1 cellular context compared by ENCODE assay signal in the genomic region with DNA sequence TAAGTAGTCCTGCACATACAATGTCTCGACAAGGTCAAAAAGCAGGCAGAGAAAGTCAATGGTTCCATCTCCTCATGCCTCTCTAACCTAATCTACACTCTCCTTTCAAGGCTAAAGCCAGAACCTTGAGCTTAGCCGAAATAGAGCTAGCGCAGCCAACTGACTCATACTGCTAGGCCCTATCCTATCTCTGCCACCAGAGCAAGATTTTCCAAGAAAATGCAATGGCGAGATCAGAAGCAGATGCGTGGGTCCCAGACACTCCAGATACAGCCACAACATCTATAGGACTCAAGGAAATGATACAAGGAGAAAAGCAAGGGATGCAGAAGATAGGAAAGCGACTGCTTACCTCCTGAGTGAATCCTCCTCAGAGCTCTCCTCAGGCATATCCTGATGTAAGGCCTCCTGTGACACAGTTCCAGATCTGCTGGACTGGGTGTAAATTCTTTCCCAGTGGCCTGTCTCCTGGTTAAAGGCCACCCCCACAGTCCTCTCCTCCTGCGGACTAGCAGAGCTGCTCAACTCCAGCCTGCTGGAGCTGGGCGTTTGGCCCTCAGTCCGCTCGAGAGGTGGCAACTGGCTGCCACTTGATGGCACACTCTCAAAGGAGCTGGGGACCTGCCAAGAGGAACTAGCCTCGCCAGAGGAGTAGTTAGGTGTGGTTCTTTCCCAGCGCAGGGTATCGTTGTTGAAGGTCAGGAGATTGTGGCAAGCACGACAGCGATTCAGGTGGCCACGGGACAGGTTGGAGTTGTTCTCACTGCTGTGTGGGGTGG.
TF ChIP-seq lines count a peak whose summit lies in the region.

No MANE protein-coding gene starts in this region.

TF ChIP-seq in K562, 482 proteins besides CTCF, POLR2A, EP300 and RAD21 (continued from another document and continues in another):
- TF ChIP-seq YY1 (IDR thresholded peaks at IDR 0.05; ENCODE audit: borderline replicate concordance in 1 of 3, control insufficient read depth in 1 of 3, extremely low read depth in 1 of 3, insufficient read depth in 3 of 3, insufficient read length in 1 of 3, insufficient replicate concordance in 2 of 3, low read depth in 1 of 3, low read length in 2 of 3) (peak in 1 of 3 experiments; percentile 24), LARP7 (IDR thresholded peaks at IDR 0.05) (no peak), NONO (IDR thresholded peaks at IDR 0.05; ENCODE audit: low read depth in 2 of 2, low read length in 1 of 2) (no peak), FOS (IDR thresholded peaks at IDR 0.05; ENCODE audit: extremely low read depth, insufficient read length) (no peak), CEBPG (CRISPR knock-in tag; IDR thresholded peaks at IDR 0.05) (no peak; the same call in 1 of the 2 replicates), CEBPG (tag; conservative IDR thresholded peaks at IDR 0.05 in 1 of 2, IDR thresholded peaks at IDR 0.05 in 1 of 2) (no peak), BRF1 (IDR thresholded peaks at IDR 0.05; ENCODE audit: borderline replicate concordance, extremely low read depth, insufficient read length) (no peak), FOXK2 (conservative IDR thresholded peaks at IDR 0.05 in 1 of 2, IDR thresholded peaks at IDR 0.05 in 1 of 2; ENCODE audit: low read depth in 2 of 2) (peak in 1 of 2 experiments; percentile 21; a peak in 1 of 4 replicates), ZNF507 (tag; conservative IDR thresholded peaks at IDR 0.05) (no peak), ZNF408 (CRISPR knock-in tag; IDR thresholded peaks at IDR 0.05; ENCODE audit: low read depth) (no peak), SAFB2 (IDR thresholded peaks at IDR 0.05; ENCODE audit: borderline replicate concordance, low read depth, low read length, severe bottlenecking) (no peak), SIRT6 (IDR thresholded peaks at IDR 0.05; ENCODE audit: low read depth, low read length) (no peak), SRSF7 (optimal IDR thresholded peaks at IDR 0.05; ENCODE audit: low read depth, low read length) (no peak), ETV5 (CRISPR knock-in tag; IDR thresholded peaks at IDR 0.05; ENCODE audit: low read depth) (peak; percentile 46; the same call in 1 of the 2 replicates), ERF (CRISPR knock-in tag; IDR thresholded peaks at IDR 0.05) (no peak), ZNF239 (CRISPR knock-in tag; IDR thresholded peaks at IDR 0.05) (no peak), ZC3H8 (IDR thresholded peaks at IDR 0.05) (no peak), CBFA2T3 (IDR thresholded peaks at IDR 0.05) (peak; percentile 97), FOSL1 (tag; conservative IDR thresholded peaks at IDR 0.05) (peak; percentile 93), RAD51 (IDR thresholded peaks at IDR 0.05; ENCODE audit: borderline replicate concordance, low read depth) (no peak), SRSF3 (IDR thresholded peaks at IDR 0.05; ENCODE audit: insufficient read depth, low read length) (no peak), BCL6 (CRISPR knock-in tag; IDR thresholded peaks at IDR 0.05) (no peak), NFIC (IDR thresholded peaks at IDR 0.05) (peak; percentile 73), ZNF589 (CRISPR knock-in tag; IDR thresholded peaks at IDR 0.05; ENCODE audit: low read depth) (peak; percentile 68; the same call in 1 of the 2 replicates), ZNF217 (CRISPR knock-in tag; IDR thresholded peaks at IDR 0.05) (no peak), ZNF431 (CRISPR knock-in tag; IDR thresholded peaks at IDR 0.05) (no peak), PYGO2 (tag; IDR thresholded peaks at IDR 0.05) (no peak), FIP1L1 (IDR thresholded peaks at IDR 0.05; ENCODE audit: low read depth, low read length, poor library complexity, severe bottlenecking) (no peak), ZSCAN29 (IDR thresholded peaks at IDR 0.05) (no peak), DPF2 (IDR thresholded peaks at IDR 0.05) (peak; percentile 95), NBN (IDR thresholded peaks at IDR 0.05; ENCODE audit: low read depth) (0 out of 2 replicates have a peak, but pooled peaks have one; percentile 11), MTA3 (IDR thresholded peaks at IDR 0.05; ENCODE audit: borderline replicate concordance) (peak; percentile 62; the same call in 1 of the 2 replicates), RFX1 (IDR thresholded peaks at IDR 0.05) (no peak)
- TF ChIP-seq, protein P1, sequence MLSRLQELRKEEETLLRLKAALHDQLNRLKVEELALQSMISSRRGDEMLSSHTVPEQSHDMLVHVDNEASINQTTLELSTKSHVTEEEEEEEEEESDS (CRISPR knock-in tag; IDR thresholded peaks at IDR 0.05), result no peak
- TF ChIP-seq, protein P2, sequence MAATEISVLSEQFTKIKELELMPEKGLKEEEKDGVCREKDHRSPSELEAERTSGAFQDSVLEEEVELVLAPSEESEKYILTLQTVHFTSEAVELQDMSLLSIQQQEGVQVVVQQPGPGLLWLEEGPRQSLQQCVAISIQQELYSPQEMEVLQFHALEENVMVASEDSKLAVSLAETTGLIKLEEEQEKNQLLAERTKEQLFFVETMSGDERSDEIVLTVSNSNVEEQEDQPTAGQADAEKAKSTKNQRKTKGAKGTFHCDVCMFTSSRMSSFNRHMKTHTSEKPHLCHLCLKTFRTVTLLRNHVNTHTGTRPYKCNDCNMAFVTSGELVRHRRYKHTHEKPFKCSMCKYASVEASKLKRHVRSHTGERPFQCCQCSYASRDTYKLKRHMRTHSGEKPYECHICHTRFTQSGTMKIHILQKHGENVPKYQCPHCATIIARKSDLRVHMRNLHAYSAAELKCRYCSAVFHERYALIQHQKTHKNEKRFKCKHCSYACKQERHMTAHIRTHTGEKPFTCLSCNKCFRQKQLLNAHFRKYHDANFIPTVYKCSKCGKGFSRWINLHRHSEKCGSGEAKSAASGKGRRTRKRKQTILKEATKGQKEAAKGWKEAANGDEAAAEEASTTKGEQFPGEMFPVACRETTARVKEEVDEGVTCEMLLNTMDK (IDR thresholded peaks at IDR 0.05; ENCODE audit: borderline replicate concordance, insufficient read depth, low read depth, low read length, poor library complexity, severe bottlenecking), result no peak
- TF ChIP-seq, protein P3, sequence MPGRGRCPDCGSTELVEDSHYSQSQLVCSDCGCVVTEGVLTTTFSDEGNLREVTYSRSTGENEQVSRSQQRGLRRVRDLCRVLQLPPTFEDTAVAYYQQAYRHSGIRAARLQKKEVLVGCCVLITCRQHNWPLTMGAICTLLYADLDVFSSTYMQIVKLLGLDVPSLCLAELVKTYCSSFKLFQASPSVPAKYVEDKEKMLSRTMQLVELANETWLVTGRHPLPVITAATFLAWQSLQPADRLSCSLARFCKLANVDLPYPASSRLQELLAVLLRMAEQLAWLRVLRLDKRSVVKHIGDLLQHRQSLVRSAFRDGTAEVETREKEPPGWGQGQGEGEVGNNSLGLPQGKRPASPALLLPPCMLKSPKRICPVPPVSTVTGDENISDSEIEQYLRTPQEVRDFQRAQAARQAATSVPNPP (IDR thresholded peaks at IDR 0.05; ENCODE audit: borderline replicate concordance, insufficient read depth, insufficient read length), result no peak
- TF ChIP-seq, protein P4, sequence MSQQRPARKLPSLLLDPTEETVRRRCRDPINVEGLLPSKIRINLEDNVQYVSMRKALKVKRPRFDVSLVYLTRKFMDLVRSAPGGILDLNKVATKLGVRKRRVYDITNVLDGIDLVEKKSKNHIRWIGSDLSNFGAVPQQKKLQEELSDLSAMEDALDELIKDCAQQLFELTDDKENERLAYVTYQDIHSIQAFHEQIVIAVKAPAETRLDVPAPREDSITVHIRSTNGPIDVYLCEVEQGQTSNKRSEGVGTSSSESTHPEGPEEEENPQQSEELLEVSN (IDR thresholded peaks at IDR 0.05; ENCODE audit: borderline replicate concordance in 1 of 2, extremely low read depth in 1 of 2, insufficient read depth in 1 of 2, insufficient read length in 1 of 2, low read depth in 1 of 2, low read length in 1 of 2, poor library complexity in 1 of 2, severe bottlenecking in 1 of 2), result no peak
- TF ChIP-seq, protein P5, sequence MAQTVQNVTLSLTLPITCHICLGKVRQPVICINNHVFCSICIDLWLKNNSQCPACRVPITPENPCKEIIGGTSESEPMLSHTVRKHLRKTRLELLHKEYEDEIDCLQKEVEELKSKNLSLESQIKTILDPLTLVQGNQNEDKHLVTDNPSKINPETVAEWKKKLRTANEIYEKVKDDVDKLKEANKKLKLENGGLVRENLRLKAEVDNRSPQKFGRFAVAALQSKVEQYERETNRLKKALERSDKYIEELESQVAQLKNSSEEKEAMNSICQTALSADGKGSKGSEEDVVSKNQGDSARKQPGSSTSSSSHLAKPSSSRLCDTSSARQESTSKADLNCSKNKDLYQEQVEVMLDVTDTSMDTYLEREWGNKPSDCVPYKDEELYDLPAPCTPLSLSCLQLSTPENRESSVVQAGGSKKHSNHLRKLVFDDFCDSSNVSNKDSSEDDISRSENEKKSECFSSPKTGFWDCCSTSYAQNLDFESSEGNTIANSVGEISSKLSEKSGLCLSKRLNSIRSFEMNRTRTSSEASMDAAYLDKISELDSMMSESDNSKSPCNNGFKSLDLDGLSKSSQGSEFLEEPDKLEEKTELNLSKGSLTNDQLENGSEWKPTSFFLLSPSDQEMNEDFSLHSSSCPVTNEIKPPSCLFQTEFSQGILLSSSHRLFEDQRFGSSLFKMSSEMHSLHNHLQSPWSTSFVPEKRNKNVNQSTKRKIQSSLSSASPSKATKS (CRISPR knock-in tag; IDR thresholded peaks at IDR 0.05), result no peak
- TF ChIP-seq, protein P6, sequence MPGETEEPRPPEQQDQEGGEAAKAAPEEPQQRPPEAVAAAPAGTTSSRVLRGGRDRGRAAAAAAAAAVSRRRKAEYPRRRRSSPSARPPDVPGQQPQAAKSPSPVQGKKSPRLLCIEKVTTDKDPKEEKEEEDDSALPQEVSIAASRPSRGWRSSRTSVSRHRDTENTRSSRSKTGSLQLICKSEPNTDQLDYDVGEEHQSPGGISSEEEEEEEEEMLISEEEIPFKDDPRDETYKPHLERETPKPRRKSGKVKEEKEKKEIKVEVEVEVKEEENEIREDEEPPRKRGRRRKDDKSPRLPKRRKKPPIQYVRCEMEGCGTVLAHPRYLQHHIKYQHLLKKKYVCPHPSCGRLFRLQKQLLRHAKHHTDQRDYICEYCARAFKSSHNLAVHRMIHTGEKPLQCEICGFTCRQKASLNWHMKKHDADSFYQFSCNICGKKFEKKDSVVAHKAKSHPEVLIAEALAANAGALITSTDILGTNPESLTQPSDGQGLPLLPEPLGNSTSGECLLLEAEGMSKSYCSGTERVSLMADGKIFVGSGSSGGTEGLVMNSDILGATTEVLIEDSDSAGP (CRISPR knock-in tag; IDR thresholded peaks at IDR 0.05), result no peak
- TF ChIP-seq, protein P7, sequence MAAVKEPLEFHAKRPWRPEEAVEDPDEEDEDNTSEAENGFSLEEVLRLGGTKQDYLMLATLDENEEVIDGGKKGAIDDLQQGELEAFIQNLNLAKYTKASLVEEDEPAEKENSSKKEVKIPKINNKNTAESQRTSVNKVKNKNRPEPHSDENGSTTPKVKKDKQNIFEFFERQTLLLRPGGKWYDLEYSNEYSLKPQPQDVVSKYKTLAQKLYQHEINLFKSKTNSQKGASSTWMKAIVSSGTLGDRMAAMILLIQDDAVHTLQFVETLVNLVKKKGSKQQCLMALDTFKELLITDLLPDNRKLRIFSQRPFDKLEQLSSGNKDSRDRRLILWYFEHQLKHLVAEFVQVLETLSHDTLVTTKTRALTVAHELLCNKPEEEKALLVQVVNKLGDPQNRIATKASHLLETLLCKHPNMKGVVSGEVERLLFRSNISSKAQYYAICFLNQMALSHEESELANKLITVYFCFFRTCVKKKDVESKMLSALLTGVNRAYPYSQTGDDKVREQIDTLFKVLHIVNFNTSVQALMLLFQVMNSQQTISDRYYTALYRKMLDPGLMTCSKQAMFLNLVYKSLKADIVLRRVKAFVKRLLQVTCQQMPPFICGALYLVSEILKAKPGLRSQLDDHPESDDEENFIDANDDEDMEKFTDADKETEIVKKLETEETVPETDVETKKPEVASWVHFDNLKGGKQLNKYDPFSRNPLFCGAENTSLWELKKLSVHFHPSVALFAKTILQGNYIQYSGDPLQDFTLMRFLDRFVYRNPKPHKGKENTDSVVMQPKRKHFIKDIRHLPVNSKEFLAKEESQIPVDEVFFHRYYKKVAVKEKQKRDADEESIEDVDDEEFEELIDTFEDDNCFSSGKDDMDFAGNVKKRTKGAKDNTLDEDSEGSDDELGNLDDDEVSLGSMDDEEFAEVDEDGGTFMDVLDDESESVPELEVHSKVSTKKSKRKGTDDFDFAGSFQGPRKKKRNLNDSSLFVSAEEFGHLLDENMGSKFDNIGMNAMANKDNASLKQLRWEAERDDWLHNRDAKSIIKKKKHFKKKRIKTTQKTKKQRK (IDR thresholded peaks at IDR 0.05; ENCODE audit: borderline replicate concordance, low read depth, low read length), result no peak
- TF ChIP-seq, protein P8, sequence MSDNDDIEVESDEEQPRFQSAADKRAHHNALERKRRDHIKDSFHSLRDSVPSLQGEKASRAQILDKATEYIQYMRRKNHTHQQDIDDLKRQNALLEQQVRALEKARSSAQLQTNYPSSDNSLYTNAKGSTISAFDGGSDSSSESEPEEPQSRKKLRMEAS (CRISPR knock-in tag; IDR thresholded peaks at IDR 0.05), result no peak
- TF ChIP-seq, protein P9, sequence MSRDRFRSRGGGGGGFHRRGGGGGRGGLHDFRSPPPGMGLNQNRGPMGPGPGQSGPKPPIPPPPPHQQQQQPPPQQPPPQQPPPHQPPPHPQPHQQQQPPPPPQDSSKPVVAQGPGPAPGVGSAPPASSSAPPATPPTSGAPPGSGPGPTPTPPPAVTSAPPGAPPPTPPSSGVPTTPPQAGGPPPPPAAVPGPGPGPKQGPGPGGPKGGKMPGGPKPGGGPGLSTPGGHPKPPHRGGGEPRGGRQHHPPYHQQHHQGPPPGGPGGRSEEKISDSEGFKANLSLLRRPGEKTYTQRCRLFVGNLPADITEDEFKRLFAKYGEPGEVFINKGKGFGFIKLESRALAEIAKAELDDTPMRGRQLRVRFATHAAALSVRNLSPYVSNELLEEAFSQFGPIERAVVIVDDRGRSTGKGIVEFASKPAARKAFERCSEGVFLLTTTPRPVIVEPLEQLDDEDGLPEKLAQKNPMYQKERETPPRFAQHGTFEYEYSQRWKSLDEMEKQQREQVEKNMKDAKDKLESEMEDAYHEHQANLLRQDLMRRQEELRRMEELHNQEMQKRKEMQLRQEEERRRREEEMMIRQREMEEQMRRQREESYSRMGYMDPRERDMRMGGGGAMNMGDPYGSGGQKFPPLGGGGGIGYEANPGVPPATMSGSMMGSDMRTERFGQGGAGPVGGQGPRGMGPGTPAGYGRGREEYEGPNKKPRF (IDR thresholded peaks at IDR 0.05; ENCODE audit: low read depth, low read length), result no peak
- TF ChIP-seq, protein P10, sequence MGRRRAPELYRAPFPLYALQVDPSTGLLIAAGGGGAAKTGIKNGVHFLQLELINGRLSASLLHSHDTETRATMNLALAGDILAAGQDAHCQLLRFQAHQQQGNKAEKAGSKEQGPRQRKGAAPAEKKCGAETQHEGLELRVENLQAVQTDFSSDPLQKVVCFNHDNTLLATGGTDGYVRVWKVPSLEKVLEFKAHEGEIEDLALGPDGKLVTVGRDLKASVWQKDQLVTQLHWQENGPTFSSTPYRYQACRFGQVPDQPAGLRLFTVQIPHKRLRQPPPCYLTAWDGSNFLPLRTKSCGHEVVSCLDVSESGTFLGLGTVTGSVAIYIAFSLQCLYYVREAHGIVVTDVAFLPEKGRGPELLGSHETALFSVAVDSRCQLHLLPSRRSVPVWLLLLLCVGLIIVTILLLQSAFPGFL (CRISPR knock-in tag; IDR thresholded peaks at IDR 0.05), result no peak
- TF ChIP-seq, protein P11, sequence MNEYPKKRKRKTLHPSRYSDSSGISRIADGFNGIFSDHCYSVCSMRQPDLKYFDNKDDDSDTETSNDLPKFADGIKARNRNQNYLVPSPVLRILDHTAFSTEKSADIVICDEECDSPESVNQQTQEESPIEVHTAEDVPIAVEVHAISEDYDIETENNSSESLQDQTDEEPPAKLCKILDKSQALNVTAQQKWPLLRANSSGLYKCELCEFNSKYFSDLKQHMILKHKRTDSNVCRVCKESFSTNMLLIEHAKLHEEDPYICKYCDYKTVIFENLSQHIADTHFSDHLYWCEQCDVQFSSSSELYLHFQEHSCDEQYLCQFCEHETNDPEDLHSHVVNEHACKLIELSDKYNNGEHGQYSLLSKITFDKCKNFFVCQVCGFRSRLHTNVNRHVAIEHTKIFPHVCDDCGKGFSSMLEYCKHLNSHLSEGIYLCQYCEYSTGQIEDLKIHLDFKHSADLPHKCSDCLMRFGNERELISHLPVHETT (CRISPR knock-in tag; conservative IDR thresholded peaks at IDR 0.05 in 1 of 2, IDR thresholded peaks at IDR 0.05 in 1 of 2), result no peak
